ENCODE assay signal across 28 cellular contexts in genomic region chr2:238817931-238818330, GRCh38. TPM values are rescaled to one million over a fixed set of nuclear protein-coding genes. Genes with fewer than 3 reads are reported as not detected.
"Had no signal": no experiment of that assay in that cellular context is flagged by ENCODE, and none has a peak within 500 bp of the region (broad histone marks: within the 10 kb centered on the region; RNA-seq: fewer than 3 reads in every experiment).

No MANE protein-coding gene starts in this region.

- H3K4me3 Mint-ChIP-seq: activated CD4-positive, alpha-beta T cell treated with anti-CD3 and anti-CD28 coated beads, Interleukin-2, amount 10 ng/mL, durations not matched to agents 24 days and 14 days; activated naive CD4-positive, alpha-beta T cell treated with anti-CD3 and anti-CD28 coated beads for 36 hours; activated T-cell treated with anti-CD3 and anti-CD28 coated beads, Interleukin-2, amount 50 U/mL, for 4 hours; activated T-helper 1 cell treated with anti-CD3 and anti-CD28 coated beads, Interleukin-12 subunit alpha, Interleukin-12 subunit beta, Interleukin-2, Interleukin-4 antibody, amounts not matched to agents 30 ng/mL and 10 ng/mL and 1 ng/mL, durations not matched to agents 14 hours and 24 hours and 36 hours; T-helper 1 cell treated with Interleukin-12 subunit alpha and Interleukin-12 subunit beta and Interleukin-4 antibody, amounts not matched to agents 30 μg/mL and 1 μg/mL, for 36 hours; T-helper 2 cell treated with Interferon-gamma antibody and Interleukin-4, amounts not matched to agents 5 μg/mL and 100 μg/mL, for 36 hours had no signal

- H3K4me1 ChIP-seq: adrenal gland, body of pancreas, breast epithelium had no signal

- ATAC-seq: activated naive CD4-positive, alpha-beta T cell treated with anti-CD3 and anti-CD28 coated beads, Interleukin-2, amount 50 U/mL, for 72 hours; activated T-cell treated with anti-CD3 and anti-CD28 coated beads, Interleukin-2, amount 50 U/mL, for 4 hours; body of pancreas; Panc1 had no signal

- H3K4me3 ChIP-seq: adrenal gland, body of pancreas, breast epithelium, MG63, SJSA1 had no signal

- H3K4me1 Mint-ChIP-seq: activated CD4-positive, alpha-beta T cell treated with anti-CD3 and anti-CD28 coated beads, Interleukin-2, amount 10 ng/mL, durations not matched to agents 24 days and 14 days had no signal

- H3K27ac Mint-ChIP-seq: activated CD4-positive, alpha-beta T cell treated with anti-CD3 and anti-CD28 coated beads, Interleukin-2, amount 10 ng/mL, durations not matched to agents 24 days and 14 days; activated naive CD4-positive, alpha-beta T cell treated with anti-CD3 and anti-CD28 coated beads for 36 hours; activated naive CD4-positive, alpha-beta T cell treated with anti-CD3 and anti-CD28 coated beads, Interleukin-2, amount 50 U/mL, for 72 hours; activated T-helper 1 cell treated with anti-CD3 and anti-CD28 coated beads, Interleukin-12 subunit alpha, Interleukin-12 subunit beta, Interleukin-2, Interleukin-4 antibody, amounts not matched to agents 30 ng/mL and 10 ng/mL and 1 ng/mL, durations not matched to agents 14 hours and 24 hours and 36 hours; T-helper 1 cell treated with Interleukin-12 subunit alpha and Interleukin-12 subunit beta and Interleukin-4 antibody, amounts not matched to agents 30 μg/mL and 1 μg/mL, for 36 hours; T-helper 2 cell treated with Interferon-gamma antibody and Interleukin-4, amounts not matched to agents 5 μg/mL and 100 μg/mL, for 36 hours had no signal

- H3K27ac ChIP-seq: adrenal gland, body of pancreas, breast epithelium, SJSA1 had no signal

- H3K9ac ChIP-seq: SK-N-SH had no signal

- H3K27me3 ChIP-seq: body of pancreas, MG63, SJSA1 had no signal

- H3K4me2 ChIP-seq: SK-N-SH had no signal

- H3K9me3 ChIP-seq: adrenal gland, body of pancreas, breast epithelium, MG63, SJSA1, SK-N-SH had no signal

- H3K9me2 ChIP-seq: SK-N-SH had no signal

- H3K27me3 Mint-ChIP-seq: activated CD4-positive, alpha-beta T cell treated with anti-CD3 and anti-CD28 coated beads, Interleukin-2, amount 10 ng/mL, durations not matched to agents 24 days and 14 days had no signal

- DNase-seq: activated CD4-positive, alpha-beta T cell treated with anti-CD3 and anti-CD28 coated beads, Interleukin-2, amount 10 ng/mL, durations not matched to agents 24 days and 14 days; activated CD4-positive, alpha-beta T cell treated with anti-CD3 and anti-CD28 coated beads, Interleukin-2, amount 50 U/mL, for 4 hours; activated CD8-positive, alpha-beta memory T cell treated with anti-CD3 and anti-CD28 coated beads, Interleukin-2, amount 50 U/mL, for 4 hours; activated gamma-delta T cell treated with Interleukin-2 at 50 U/mL for 16 hours; activated naive CD4-positive, alpha-beta T cell treated with anti-CD3 and anti-CD28 coated beads for 36 hours; activated T-cell treated with anti-CD3 and anti-CD28 coated beads for 4 hours; activated T-cell treated with anti-CD3 and anti-CD28 coated beads, Interleukin-2, amount 50 U/mL, for 4 hours; adrenal gland; body of pancreas; caudate nucleus; cerebellar nuclear complex; MG63; NCI-H1048; NCI-H1105 treated with DMSO at 0.1 percent for 48 hours; NCI-H1436; NCI-H1694; NCI-H2029; NCI-H345; NCI-H524 treated with DMSO at 0.1 percent for 48 hours; SHP77; SK-N-SH had no signal

- H3K36me3 ChIP-seq: adrenal gland, breast epithelium, MG63, SJSA1 had no signal

RNA-seq across cellular contexts. Expression of gene TWIST2, which starts 30.0 kb away (rescaled TPM):
- total RNA-seq: activated CD4-positive, alpha-beta T cell treated with anti-CD3 and anti-CD28 coated beads, Interleukin-2, amount 10 ng/mL, durations not matched to agents 24 days and 14 days; activated naive CD4-positive, alpha-beta T cell treated with anti-CD3 and anti-CD28 coated beads for 36 hours; activated naive CD4-positive, alpha-beta T cell treated with anti-CD3 and anti-CD28 coated beads, Interleukin-2, amount 50 U/mL, for 72 hours; activated T-cell treated with anti-CD3 and anti-CD28 coated beads, Interleukin-2, amount 50 U/mL, for 4 hours; activated T-helper 1 cell treated with anti-CD3 and anti-CD28 coated beads, Interleukin-12 subunit alpha, Interleukin-12 subunit beta, Interleukin-2, Interleukin-4 antibody, amounts not matched to agents 30 ng/mL and 10 ng/mL and 1 ng/mL, durations not matched to agents 14 hours and 24 hours and 36 hours had no signal
